10 cellular contexts compared by ENCODE assay signal in the genomic region with DNA sequence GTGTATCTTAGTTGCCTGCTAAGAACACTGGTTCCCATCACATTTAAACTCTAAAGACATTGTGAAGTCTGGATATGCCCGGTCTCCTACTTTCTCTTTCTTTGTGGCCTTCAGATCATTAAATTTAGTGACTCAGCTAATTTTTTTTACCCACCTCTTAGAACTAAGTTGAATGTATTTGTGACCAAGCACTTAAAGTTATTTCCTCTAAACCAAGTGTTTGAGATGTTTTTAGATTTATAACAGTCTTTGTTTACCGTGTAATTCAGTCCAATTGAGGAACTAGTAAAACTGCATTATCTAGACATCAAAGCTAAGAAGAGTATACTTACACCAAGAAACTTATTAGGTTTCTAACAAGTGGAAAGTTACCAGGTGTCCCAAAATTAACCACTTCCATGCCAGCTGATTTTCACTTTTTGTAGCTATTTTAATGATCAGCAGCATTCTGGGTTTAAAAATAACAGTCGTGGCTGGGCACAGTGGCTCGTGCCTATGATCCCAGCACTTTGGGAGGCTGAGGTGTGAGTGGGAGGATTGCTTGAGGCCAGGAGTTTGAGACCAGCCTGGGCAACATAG. TPM values are rescaled to one million over a fixed set of nuclear protein-coding genes. Genes with fewer than 3 reads are reported as not detected.
A peak's percentile ranks its signal among the peaks of the same experiment; 100 is the strongest.
DNase-seq lines count a peak whose midpoint lies in the region; ATAC-seq and TF ChIP-seq lines count a peak whose summit lies in the region.
"Had no signal": no experiment of that assay in that cellular context is flagged by ENCODE, and none has a peak within 500 bp of the region (broad histone marks: within the 10 kb centered on the region; RNA-seq: fewer than 3 reads in every experiment).

No MANE protein-coding gene starts in this region.

- H3K27me3 Mint-ChIP-seq in osteocyte (ENCODE audit: unreplicated experiment): no peaks in the 10 kb centered on the region
- H3K27me3 Mint-ChIP-seq in T-helper 2 cell treated with Interferon-gamma antibody and Interleukin-4, amounts not matched to agents 5 μg/mL and 100 μg/mL, for 36 hours (ENCODE audit: low read depth): no peaks in the 10 kb centered on the region

- H3K36me3 Mint-ChIP-seq in osteocyte (ENCODE audit: unreplicated experiment): peaks cover 15% of the 10 kb centered on the region
- peaks cover 12% of the 10 kb centered on the region for H3K36me3 Mint-ChIP-seq in T-helper 2 cell treated with Interferon-gamma antibody and Interleukin-4, amounts not matched to agents 5 μg/mL and 100 μg/mL, for 36 hours (ENCODE audit: low read depth)

- peak; percentile 40 for DNase-seq in DMS53 (lab: John Stamatoyannopoulos, UW)
- peak; percentile 26 for DNase-seq in NAMALWA (ENCODE audit: low spot score)
- no peak for DNase-seq in dorsolateral prefrontal cortex
- DNase-seq in osteocyte (ENCODE audit: extremely low spot score, unreplicated experiment): no peak
- DNase-seq in T-helper 2 cell treated with Interferon-gamma antibody and Interleukin-4, amounts not matched to agents 5 μg/mL and 100 μg/mL, for 36 hours (ENCODE audit: low spot score): no peak
- DNase-seq in SKM-1 treated with dmso at 0.1 percent for 144 hours (lab: John Stamatoyannopoulos, UW; ENCODE audit: unreplicated experiment): no peak
- no peak for DNase-seq in HCEC 1CT
- DNase-seq: activated CD8-positive, alpha-beta T cell treated with anti-CD3 and anti-CD28 coated beads, Interleukin-2, amount 10 ng/mL, durations not matched to agents 7 days and 5 days; hypothalamus had no signal

- no peaks in the 10 kb centered on the region for H3K9me3 Mint-ChIP-seq in osteocyte (ENCODE audit: unreplicated experiment)
- H3K9me3 Mint-ChIP-seq in T-helper 2 cell treated with Interferon-gamma antibody and Interleukin-4, amounts not matched to agents 5 μg/mL and 100 μg/mL, for 36 hours: no peaks in the 10 kb centered on the region

- intact Hi-C loops in dorsolateral prefrontal cortex (cut with DNase I): no loop called here

- H3K4me3 Mint-ChIP-seq in osteocyte (ENCODE audit: unreplicated experiment): peak overlapping the region; percentile 46
- H3K4me3 Mint-ChIP-seq in T-helper 2 cell treated with Interferon-gamma antibody and Interleukin-4, amounts not matched to agents 5 μg/mL and 100 μg/mL, for 36 hours: no peak overlapping the region
- H3K4me3 Mint-ChIP-seq: activated CD8-positive, alpha-beta T cell treated with anti-CD3 and anti-CD28 coated beads, Interleukin-2, amount 10 ng/mL, durations not matched to agents 7 days and 5 days had no signal

- peak overlapping the region in 9 of 59 donors; percentile 2 to 26 (median 15) for H3K4me3 ChIP-seq in dorsolateral prefrontal cortex

- peaks cover 58% of the 10 kb centered on the region for H3K4me1 Mint-ChIP-seq in osteocyte (ENCODE audit: unreplicated experiment)
- H3K4me1 Mint-ChIP-seq in T-helper 2 cell treated with Interferon-gamma antibody and Interleukin-4, amounts not matched to agents 5 μg/mL and 100 μg/mL, for 36 hours (ENCODE audit: low read depth): peaks cover 31% of the 10 kb centered on the region

- H3K27ac ChIP-seq in dorsolateral prefrontal cortex: peak overlapping the region in 52 of 59 donors; percentile 0 to 74 (median 49)

- ATAC-seq in GM21717 (IDR thresholded peaks at IDR 0.05; ENCODE audit: unreplicated experiment): no peak
- ATAC-seq: activated CD8-positive, alpha-beta T cell treated with anti-CD3 and anti-CD28 coated beads, Interleukin-2, amount 10 ng/mL, durations not matched to agents 7 days and 5 days had no signal

- TF ChIP-seq CTCF in dorsolateral prefrontal cortex (IDR thresholded peaks at IDR 0.05 in 54 of 56, conservative IDR thresholded peaks at IDR 0.05 in 2 of 56; ENCODE audit: low read depth in 1 of 56, partially characterized antibody in 56 of 56) (no peak), osteocyte (IDR thresholded peaks at IDR 0.05) (no peak)

- H3K27ac Mint-ChIP-seq in osteocyte (ENCODE audit: unreplicated experiment): peak overlapping the region; percentile 84
- no peak overlapping the region for H3K27ac Mint-ChIP-seq in T-helper 2 cell treated with Interferon-gamma antibody and Interleukin-4, amounts not matched to agents 5 μg/mL and 100 μg/mL, for 36 hours
- H3K27ac Mint-ChIP-seq: activated CD8-positive, alpha-beta T cell treated with anti-CD3 and anti-CD28 coated beads, Interleukin-2, amount 10 ng/mL, durations not matched to agents 7 days and 5 days had no signal

- H3K27me3 ChIP-seq in dorsolateral prefrontal cortex: no peaks in the 10 kb centered on the region

RNA-seq across cellular contexts. Expression of gene ARHGAP35, which starts 53.1 kb away (rescaled TPM):
- 100 to 1,000 TPM in 119 of 120 experiments, 10 to 100 TPM in 1; 91.6 to 219 (median 129) TPM for total RNA-seq in dorsolateral prefrontal cortex
- 107 and 113 TPM in 2 replicates for total RNA-seq in osteocyte

Comparison
In these comparisons a context has a peak if more than half of its experiments do, and no peak if none do; other contexts are left out.
1. DNase-seq: peak in DMS53 (single experiment) and NAMALWA (single experiment); none in dorsolateral prefrontal cortex (0 of 10), osteocyte (single experiment), T-helper 2 cell treated with Interferon-gamma antibody and Interleukin-4, amounts not matched to agents 5 μg/mL and 100 μg/mL, for 36 hours (single experiment), SKM-1 treated with dmso at 0.1 percent for 144 hours (single experiment) and HCEC 1CT (single experiment).